Comparison of ENCODE assay signal across 18 cellular contexts in the genomic region with DNA sequence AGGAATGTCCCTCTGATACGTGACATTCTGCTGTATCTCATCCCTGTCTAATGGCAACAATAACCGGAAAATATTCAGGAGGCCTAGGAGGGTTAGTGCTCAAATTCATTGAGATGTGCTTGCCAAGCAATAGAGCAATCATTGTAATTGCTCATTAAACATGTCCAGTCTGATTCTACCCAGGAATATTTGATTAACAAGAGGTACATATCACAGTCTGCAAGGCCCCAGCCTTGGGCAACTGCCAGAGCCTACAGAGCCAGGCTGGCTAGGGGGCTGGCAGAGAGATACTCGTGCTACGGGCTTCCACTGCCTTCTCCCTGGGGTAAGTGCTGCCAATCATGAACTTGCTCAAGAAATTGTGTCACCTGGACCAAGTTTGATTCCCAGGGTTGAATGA.
A peak's percentile ranks its signal among the peaks of the same experiment; 100 is the strongest.
DNase-seq lines count a peak whose midpoint lies in the region; ATAC-seq and TF ChIP-seq lines count a peak whose summit lies in the region.
"Had no signal": no experiment of that assay in that cellular context is flagged by ENCODE, and none has a peak within 500 bp of the region (broad histone marks: within the 10 kb centered on the region; RNA-seq: fewer than 3 reads in every experiment).

No MANE protein-coding gene starts in this region.

- H3K9me3 ChIP-seq in CD4-positive, alpha-beta T cell (ENCODE audit: control insufficient read depth, low read length): peaks cover 16% of the 10 kb centered on the region

- CTCF ChIA-PET in CD4-positive, alpha-beta T cell (lab: Charles Lee): no interaction called here

- peaks cover 36% of the 10 kb centered on the region for H3K4me1 Mint-ChIP-seq in CD4-positive, alpha-beta T cell (ENCODE audit: low read depth)

- ATAC-seq in CD4-positive, alpha-beta T cell (ENCODE audit: poor library complexity): no peak
- ATAC-seq: Right ventricle myocardium inferior had no signal

- H3K36me3 Mint-ChIP-seq in CD4-positive, alpha-beta T cell (ENCODE audit: low read depth): peaks cover 31% of the 10 kb centered on the region

- POLR2A ChIA-PET in CD4-positive, alpha-beta T cell (lab: Charles Lee): no interaction called here

- TF ChIP-seq CTCF in CD4-positive, alpha-beta T cell (IDR thresholded peaks at IDR 0.05): no peak

- DNase-seq in CD4-positive, alpha-beta T cell: no peak
- DNase-seq in HUDEP-2 (lab: John Stamatoyannopoulos, UW; ENCODE audit: unreplicated experiment in 76 of 76) (peak in 66 of 76 experiments; percentile 10 to 80 (median 46)), cerebellar cortex (ENCODE audit: low spot score) (peak; percentile 65), substantia nigra (lab: John Stamatoyannopoulos, UW) (peak in 1 of 49 donors; percentile 48), NCI-H2227 treated with DMSO at 0.1 percent for 48 hours (lab: John Stamatoyannopoulos, UW) (no peak), 8988T (no peak)
- no peak for DNase-seq in effector CD8-positive, alpha-beta T cell (lab: John Stamatoyannopoulos, UW)
- DNase-seq: DND-41, H7, MG63, NCI-H1436, NCI-H2029 treated with DMSO at 0.1 percent for 48 hours, NCI-H2171, NCI-H524 treated with DMSO at 0.1 percent for 48 hours, NCI-H82, OCI-M1, SW 1271 had no signal

- H3K27ac ChIP-seq in CD4-positive, alpha-beta T cell (ENCODE audit: low read depth, low read length): no peak overlapping the region
- peak overlapping the region; percentile 39 for H3K27ac ChIP-seq in substantia nigra (ENCODE audit: low read depth, low read length, poor library complexity, severe bottlenecking)

- peaks cover 19% of the 10 kb centered on the region for H3K9me3 Mint-ChIP-seq in CD4-positive, alpha-beta T cell

- intact Hi-C loops in CD4-positive, alpha-beta T cell (cut with DNase I, micrococcal nuclease): loop anchor here (5.0 to 10.0 kb wide), 2 partner anchors 112 to 124 kb away; no protein-coding TSS in a partner anchor

- no peaks in the 10 kb centered on the region for H3K27me3 ChIP-seq in CD4-positive, alpha-beta T cell (ENCODE audit: control insufficient read depth, insufficient read depth, low read length)
- H3K27me3 ChIP-seq: MG63 had no signal

- no peaks in the 10 kb centered on the region for H3K27me3 Mint-ChIP-seq in CD4-positive, alpha-beta T cell

- H3K27ac Mint-ChIP-seq in CD4-positive, alpha-beta T cell: peak overlapping the region; percentile 37

- no peak overlapping the region for H3K4me3 Mint-ChIP-seq in CD4-positive, alpha-beta T cell

Comparison
In these comparisons a context has a peak if more than half of its experiments do, and no peak if none do; other contexts are left out.
1. DNase-seq: peak in HUDEP-2 (66 of 76) and cerebellar cortex (single experiment); none in CD4-positive, alpha-beta T cell (0 of 10), NCI-H2227 treated with DMSO at 0.1 percent for 48 hours (single experiment), effector CD8-positive, alpha-beta T cell (single experiment) and 8988T (single experiment).